ENCODE assay signal across 17 cellular contexts in genomic region chr10:13144814-13145213, GRCh38. TPM values are rescaled to one million over a fixed set of nuclear protein-coding genes. Genes with fewer than 3 reads are reported as not detected.
DNase-seq lines count a peak whose midpoint lies in the region; ATAC-seq and TF ChIP-seq lines count a peak whose summit lies in the region.
"Had no signal": no experiment of that assay in that cellular context is flagged by ENCODE, and none has a peak within 500 bp of the region (broad histone marks: within the 10 kb centered on the region; RNA-seq: fewer than 3 reads in every experiment).

No MANE protein-coding gene starts in this region.

- H3K27ac ChIP-seq in epithelial cell of prostate = peak overlapping the region; percentile 77
- H3K27ac ChIP-seq: 22Rv1; A549; BLaER1 treated with 17β-estradiol and CSF1 and Interleukin-3, amounts not matched to agents 10 nM and 100 nM; C4-2B had no signal

- ATAC-seq in activated T-cell treated with anti-CD3 and anti-CD28 coated beads, Interleukin-2, amount 50 U/mL, for 72 hours (replicated peaks in 1 of 2) = no peak
- ATAC-seq: A549; CD8-positive, alpha-beta T cell had no signal

- peaks cover 9 to 19% of the 10 kb centered on the region in 2 donors for H3K9me3 Mint-ChIP-seq in activated T-cell treated with anti-CD3 and anti-CD28 coated beads, Interleukin-2, amount 50 U/mL, for 72 hours

- H3K4me3 Mint-ChIP-seq in activated T-cell treated with anti-CD3 and anti-CD28 coated beads, Interleukin-2, amount 50 U/mL, for 72 hours = no peak overlapping the region
- H3K4me3 Mint-ChIP-seq: B cell; CD4-positive, alpha-beta T cell; CD8-positive, alpha-beta T cell had no signal

- H3K4me1 Mint-ChIP-seq in activated T-cell treated with anti-CD3 and anti-CD28 coated beads, Interleukin-2, amount 50 U/mL, for 72 hours (ENCODE audit: low read depth) = no peaks in the 10 kb centered on the region
- H3K4me1 Mint-ChIP-seq: B cell had no signal

- H3K27me3 Mint-ChIP-seq in activated T-cell treated with anti-CD3 and anti-CD28 coated beads, Interleukin-2, amount 50 U/mL, for 72 hours (ENCODE audit: low read depth) = no peaks in the 10 kb centered on the region
- H3K27me3 Mint-ChIP-seq: B cell; CD4-positive, alpha-beta T cell had no signal

- TF ChIP-seq CTCF in GM13977 (IDR thresholded peaks at IDR 0.05; ENCODE audit: extremely low read depth, insufficient read depth, missing control alignments) = no peak

- peaks cover 9 to 18% of the 10 kb centered on the region in 2 donors for H3K36me3 Mint-ChIP-seq in activated T-cell treated with anti-CD3 and anti-CD28 coated beads, Interleukin-2, amount 50 U/mL, for 72 hours (ENCODE audit: insufficient read depth in 2 of 2)

- DNase-seq in activated T-cell treated with anti-CD3 and anti-CD28 coated beads, Interleukin-2, amount 50 U/mL, for 72 hours = no peak
- DNase-seq in activated T-cell treated with anti-CD3 and anti-CD28 coated beads for 4 hours = no peak
- no peak for DNase-seq in epithelial cell of prostate (ENCODE audit: low read depth, low spot score)
- DNase-seq in GM13977 (ENCODE audit: low spot score) = no peak
- DNase-seq in stimulated activated CD4-positive, alpha-beta T cell treated with anti-CD3 and anti-CD28 coated beads, Interleukin-4, amount 100 ng/mL, for 24 hours = no peak
- DNase-seq: AML-193; Caco-2; Calu3; CD4-positive, alpha-beta T cell; CD8-positive, alpha-beta T cell; DMS79 treated with DMSO at 0.1 percent for 48 hours; GF-D8 had no signal

- H3K27ac Mint-ChIP-seq in activated T-cell treated with anti-CD3 and anti-CD28 coated beads, Interleukin-2, amount 50 U/mL, for 72 hours = peak overlapping the region; percentile 61
- H3K27ac Mint-ChIP-seq: B cell; CD4-positive, alpha-beta T cell; CD8-positive, alpha-beta T cell had no signal

- in situ Hi-C loops in GM13977 (cut with MboI; ENCODE audit: low pct_unique_long_range_greater_than_20kb, low sequenced_read_pairs, unreplicated experiment) = no loop called here

RNA-seq across cellular contexts. Expression of gene MCM10, which starts 16.5 kb away (rescaled TPM):
- total RNA-seq in activated T-cell treated with anti-CD3 and anti-CD28 coated beads, Interleukin-2, amount 50 U/mL, for 72 hours = 10 to 100 TPM; 30.6 to 53.2 TPM

RNA-seq across cellular contexts. Expression of gene OPTN, which starts 44.9 kb away (rescaled TPM):
- 100 to 1,000 TPM in 1 of 2 donors, 10 to 100 TPM in 1; 69.8 to 121 TPM for total RNA-seq in activated T-cell treated with anti-CD3 and anti-CD28 coated beads, Interleukin-2, amount 50 U/mL, for 72 hours
